In the genomic region with DNA sequence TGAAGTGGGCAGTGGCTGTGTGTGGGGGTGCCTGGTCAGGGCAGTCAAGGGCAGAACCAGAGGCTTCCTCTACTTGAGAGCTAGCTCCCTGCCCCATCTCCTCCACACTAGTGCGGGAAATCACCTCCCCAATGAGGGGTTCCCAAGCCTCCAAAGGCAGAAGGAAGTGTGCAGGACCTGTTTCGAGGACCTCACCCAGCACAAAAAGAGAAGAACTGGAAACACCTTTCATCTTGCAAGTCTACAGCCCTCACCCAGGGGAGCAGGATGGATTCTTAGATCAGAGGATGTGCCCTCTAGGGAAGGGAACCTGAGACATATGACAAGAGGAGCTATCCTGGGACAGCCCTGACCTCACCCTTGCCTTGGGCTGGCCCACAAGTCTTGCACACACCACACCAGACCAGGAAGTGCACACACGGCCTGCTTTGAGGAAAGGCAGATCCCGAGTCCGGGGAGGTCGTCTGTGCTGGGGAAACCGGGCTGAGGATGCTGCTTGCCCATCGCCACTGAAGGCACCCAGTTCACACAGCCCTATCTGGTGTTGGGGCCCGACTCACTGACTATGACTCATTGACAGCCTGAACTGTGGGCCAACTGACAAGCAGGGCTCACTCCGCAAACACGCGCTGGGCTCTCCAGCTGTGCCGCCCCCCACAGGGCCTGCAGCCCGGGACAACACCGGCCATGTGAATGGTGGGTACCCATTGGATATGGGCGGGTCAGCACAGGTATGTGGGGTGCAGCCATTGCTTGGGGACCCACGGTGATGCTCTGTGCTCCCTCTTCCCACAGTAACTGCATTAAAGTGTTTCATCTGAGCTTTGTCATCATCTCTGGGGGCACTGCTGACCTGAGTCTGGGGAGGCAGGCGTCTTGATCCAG, we compare ENCODE assay signal across 1 cellular context.
TF ChIP-seq lines count a peak whose summit lies in the region.

No MANE protein-coding gene starts in this region.

TF ChIP-seq in HepG2, 621 proteins besides CTCF, POLR2A, EP300 and RAD21 (continued from another document and continues in another):
- TF ChIP-seq ZBTB40 (IDR thresholded peaks at IDR 0.05) = no peak
- TF ChIP-seq ZBTB40 (CRISPR knock-in tag; IDR thresholded peaks at IDR 0.05) = no peak
- no peak; the same call in 1 of the 2 replicates for TF ChIP-seq ZNF12 (CRISPR knock-in tag; IDR thresholded peaks at IDR 0.05)
- TF ChIP-seq, protein P1, sequence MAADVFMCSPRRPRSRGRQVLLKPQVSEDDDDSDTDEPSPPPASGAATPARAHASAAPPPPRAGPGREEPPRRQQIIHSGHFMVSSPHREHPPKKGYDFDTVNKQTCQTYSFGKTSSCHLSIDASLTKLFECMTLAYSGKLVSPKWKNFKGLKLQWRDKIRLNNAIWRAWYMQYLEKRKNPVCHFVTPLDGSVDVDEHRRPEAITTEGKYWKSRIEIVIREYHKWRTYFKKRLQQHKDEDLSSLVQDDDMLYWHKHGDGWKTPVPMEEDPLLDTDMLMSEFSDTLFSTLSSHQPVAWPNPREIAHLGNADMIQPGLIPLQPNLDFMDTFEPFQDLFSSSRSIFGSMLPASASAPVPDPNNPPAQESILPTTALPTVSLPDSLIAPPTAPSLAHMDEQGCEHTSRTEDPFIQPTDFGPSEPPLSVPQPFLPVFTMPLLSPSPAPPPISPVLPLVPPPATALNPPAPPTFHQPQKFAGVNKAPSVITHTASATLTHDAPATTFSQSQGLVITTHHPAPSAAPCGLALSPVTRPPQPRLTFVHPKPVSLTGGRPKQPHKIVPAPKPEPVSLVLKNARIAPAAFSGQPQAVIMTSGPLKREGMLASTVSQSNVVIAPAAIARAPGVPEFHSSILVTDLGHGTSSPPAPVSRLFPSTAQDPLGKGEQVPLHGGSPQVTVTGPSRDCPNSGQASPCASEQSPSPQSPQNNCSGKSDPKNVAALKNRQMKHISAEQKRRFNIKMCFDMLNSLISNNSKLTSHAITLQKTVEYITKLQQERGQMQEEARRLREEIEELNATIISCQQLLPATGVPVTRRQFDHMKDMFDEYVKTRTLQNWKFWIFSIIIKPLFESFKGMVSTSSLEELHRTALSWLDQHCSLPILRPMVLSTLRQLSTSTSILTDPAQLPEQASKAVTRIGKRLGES (CRISPR knock-in tag; IDR thresholded peaks at IDR 0.05; ENCODE audit: borderline replicate concordance) = no peak
- no peak for TF ChIP-seq FOXP1 (IDR thresholded peaks at IDR 0.05)
- 0 out of 2 replicates have a peak, but pooled peaks have one; percentile 27 for TF ChIP-seq FOXP1 (CRISPR knock-in tag; IDR thresholded peaks at IDR 0.05)
- TF ChIP-seq, protein P2, sequence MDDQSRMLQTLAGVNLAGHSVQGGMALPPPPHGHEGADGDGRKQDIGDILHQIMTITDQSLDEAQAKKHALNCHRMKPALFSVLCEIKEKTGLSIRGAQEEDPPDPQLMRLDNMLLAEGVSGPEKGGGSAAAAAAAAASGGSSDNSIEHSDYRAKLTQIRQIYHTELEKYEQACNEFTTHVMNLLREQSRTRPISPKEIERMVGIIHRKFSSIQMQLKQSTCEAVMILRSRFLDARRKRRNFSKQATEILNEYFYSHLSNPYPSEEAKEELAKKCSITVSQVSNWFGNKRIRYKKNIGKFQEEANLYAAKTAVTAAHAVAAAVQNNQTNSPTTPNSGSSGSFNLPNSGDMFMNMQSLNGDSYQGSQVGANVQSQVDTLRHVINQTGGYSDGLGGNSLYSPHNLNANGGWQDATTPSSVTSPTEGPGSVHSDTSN (CRISPR knock-in tag; IDR thresholded peaks at IDR 0.05; ENCODE audit: borderline replicate concordance) = no peak
- TF ChIP-seq KLF11 (CRISPR knock-in tag; IDR thresholded peaks at IDR 0.05) = 0 out of 2 replicates have a peak, but pooled peaks have one; percentile 85
- TF ChIP-seq SMARCC2 (IDR thresholded peaks at IDR 0.05) = no peak
- TF ChIP-seq ZBTB7A (CRISPR knock-in tag; IDR thresholded peaks at IDR 0.05) = peak; percentile 73
- TF ChIP-seq ZNF546 (CRISPR knock-in tag; conservative IDR thresholded peaks at IDR 0.05) = no peak
- TF ChIP-seq SP5 (CRISPR knock-in tag; IDR thresholded peaks at IDR 0.05; ENCODE audit: borderline replicate concordance, low read depth) = peak; percentile 41; the same call in 1 of the 2 replicates
- no peak for TF ChIP-seq GLI4 (CRISPR knock-in tag; IDR thresholded peaks at IDR 0.05; ENCODE audit: borderline replicate concordance)
- no peak for TF ChIP-seq ZNF530 (CRISPR knock-in tag; IDR thresholded peaks at IDR 0.05; ENCODE audit: low read depth)
- TF ChIP-seq SAFB2 (CRISPR knock-in tag; IDR thresholded peaks at IDR 0.05; ENCODE audit: borderline replicate concordance, low read depth) = no peak; the same call in 1 of the 2 replicates
- peak; percentile 74; the same call in 1 of the 2 replicates for TF ChIP-seq RNF2 (conservative IDR thresholded peaks at IDR 0.05; ENCODE audit: low read depth)
- TF ChIP-seq, protein P3, sequence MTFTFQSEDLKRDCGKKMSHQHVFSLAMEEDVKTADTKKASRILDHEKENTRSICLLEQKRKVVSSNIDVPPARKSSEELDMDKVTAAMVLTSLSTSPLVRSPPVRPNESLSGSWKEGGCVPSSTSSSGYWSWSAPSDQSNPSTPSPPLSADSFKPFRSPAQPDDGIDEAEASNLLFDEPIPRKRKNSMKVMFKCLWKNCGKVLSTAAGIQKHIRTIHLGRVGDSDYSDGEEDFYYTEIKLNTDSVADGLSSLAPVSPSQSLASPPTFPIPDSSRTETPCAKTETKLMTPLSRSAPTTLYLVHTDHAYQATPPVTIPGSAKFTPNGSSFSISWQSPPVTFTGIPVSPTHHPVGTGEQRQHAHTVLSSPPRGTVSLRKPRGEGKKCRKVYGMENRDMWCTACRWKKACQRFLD (CRISPR knock-in tag; IDR thresholded peaks at IDR 0.05; ENCODE audit: borderline replicate concordance) = peak; percentile 73; the same call in 1 of the 2 replicates
- peak; percentile 95 for TF ChIP-seq JUND (CRISPR knock-in tag; IDR thresholded peaks at IDR 0.05)
- no peak for TF ChIP-seq ZNF781 (CRISPR knock-in tag; IDR thresholded peaks at IDR 0.05; ENCODE audit: borderline replicate concordance, not compliant biosample characterization)
- TF ChIP-seq ZNF180 (CRISPR knock-in tag; IDR thresholded peaks at IDR 0.05; ENCODE audit: borderline replicate concordance, low read depth) = no peak
- TF ChIP-seq, protein P4, sequence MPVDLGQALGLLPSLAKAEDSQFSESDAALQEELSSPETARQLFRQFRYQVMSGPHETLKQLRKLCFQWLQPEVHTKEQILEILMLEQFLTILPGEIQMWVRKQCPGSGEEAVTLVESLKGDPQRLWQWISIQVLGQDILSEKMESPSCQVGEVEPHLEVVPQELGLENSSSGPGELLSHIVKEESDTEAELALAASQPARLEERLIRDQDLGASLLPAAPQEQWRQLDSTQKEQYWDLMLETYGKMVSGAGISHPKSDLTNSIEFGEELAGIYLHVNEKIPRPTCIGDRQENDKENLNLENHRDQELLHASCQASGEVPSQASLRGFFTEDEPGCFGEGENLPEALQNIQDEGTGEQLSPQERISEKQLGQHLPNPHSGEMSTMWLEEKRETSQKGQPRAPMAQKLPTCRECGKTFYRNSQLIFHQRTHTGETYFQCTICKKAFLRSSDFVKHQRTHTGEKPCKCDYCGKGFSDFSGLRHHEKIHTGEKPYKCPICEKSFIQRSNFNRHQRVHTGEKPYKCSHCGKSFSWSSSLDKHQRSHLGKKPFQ (CRISPR knock-in tag; IDR thresholded peaks at IDR 0.05; ENCODE audit: insufficient replicate concordance) = no peak
- 0 out of 2 replicates have a peak, but pooled peaks have one; percentile 34 for TF ChIP-seq SMAD1 (CRISPR knock-in tag; IDR thresholded peaks at IDR 0.05; ENCODE audit: borderline replicate concordance, low read depth)
- peak; percentile 8; the same call in 1 of the 2 replicates for TF ChIP-seq RBFOX2 (IDR thresholded peaks at IDR 0.05; ENCODE audit: low read depth, low read length)
- TF ChIP-seq PHF5A (CRISPR knock-in tag; IDR thresholded peaks at IDR 0.05; ENCODE audit: low read depth, unreplicated experiment) = no peak
- no peak for TF ChIP-seq SOX13 (IDR thresholded peaks at IDR 0.05)
- TF ChIP-seq SOX13 (CRISPR knock-in tag; conservative IDR thresholded peaks at IDR 0.05 in 1 of 2, IDR thresholded peaks at IDR 0.05 in 1 of 2) = peak in 1 of 2 experiments; percentile 36; a peak in 1 of 4 replicates
- no peak for TF ChIP-seq ISX (CRISPR knock-in tag; conservative IDR thresholded peaks at IDR 0.05)
- peak; percentile 91 for TF ChIP-seq ZNF317 (CRISPR knock-in tag; IDR thresholded peaks at IDR 0.05)
- no peak for TF ChIP-seq TEAD2 (CRISPR knock-in tag; IDR thresholded peaks at IDR 0.05)
- TF ChIP-seq ZNF720 (CRISPR knock-in tag; IDR thresholded peaks at IDR 0.05) = no peak
- no peak for TF ChIP-seq RFXANK (CRISPR knock-in tag; IDR thresholded peaks at IDR 0.05)
- no peak for TF ChIP-seq PCBP1 (IDR thresholded peaks at IDR 0.05; ENCODE audit: borderline replicate concordance, low read depth, low read length)
- TF ChIP-seq, protein P5, sequence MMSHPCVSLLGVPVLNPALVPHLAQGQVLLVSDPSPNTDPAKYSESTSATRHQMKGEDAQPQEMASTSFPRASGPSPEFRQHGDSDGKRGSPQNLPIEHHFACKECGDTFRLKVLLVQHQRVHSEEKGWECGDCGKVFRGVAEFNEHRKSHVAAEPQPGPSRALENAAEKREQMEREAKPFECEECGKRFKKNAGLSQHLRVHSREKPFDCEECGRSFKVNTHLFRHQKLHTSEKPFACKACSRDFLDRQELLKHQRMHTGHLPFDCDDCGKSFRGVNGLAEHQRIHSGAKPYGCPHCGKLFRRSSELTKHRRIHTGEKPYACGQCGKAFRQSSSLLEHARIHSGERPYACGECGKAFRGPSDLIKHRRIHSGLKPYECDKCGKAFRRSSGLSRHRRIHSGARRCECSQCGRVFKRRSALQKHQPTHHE (CRISPR knock-in tag; IDR thresholded peaks at IDR 0.05; ENCODE audit: borderline replicate concordance) = no peak
- TF ChIP-seq ZNF235 (CRISPR knock-in tag; IDR thresholded peaks at IDR 0.05; ENCODE audit: borderline replicate concordance) = no peak
- TF ChIP-seq ZNF576 (CRISPR knock-in tag; IDR thresholded peaks at IDR 0.05) = no peak
